2 cellular contexts compared by ENCODE assay signal in genomic region chr1:94590203-94591137, GRCh38.
TF ChIP-seq lines count a peak whose summit lies in the region.

No MANE protein-coding gene starts in this region.

TF ChIP-seq in IMR-90, 13 proteins besides CTCF, POLR2A, EP300 and RAD21:
- TF ChIP-seq ELK1 (IDR thresholded peaks at IDR 0.05; ENCODE audit: borderline replicate concordance, low read depth, low read length) (no peak), FOS (IDR thresholded peaks at IDR 0.05; ENCODE audit: low read depth, low read length) (no peak), SMC3 (IDR thresholded peaks at IDR 0.05; ENCODE audit: low read depth, low read length) (no peak), BHLHE40 (IDR thresholded peaks at IDR 0.05; ENCODE audit: low read depth, low read length) (no peak), RCOR1 (IDR thresholded peaks at IDR 0.05; ENCODE audit: insufficient replicate concordance, low read length) (no peak), MAZ (IDR thresholded peaks at IDR 0.05; ENCODE audit: borderline replicate concordance, low read depth, low read length) (no peak), MXI1 (IDR thresholded peaks at IDR 0.05; ENCODE audit: borderline replicate concordance, low read depth, low read length) (no peak), NFE2L2 (IDR thresholded peaks at IDR 0.05; ENCODE audit: low read depth, low read length) (no peak), RFX5 (IDR thresholded peaks at IDR 0.05; ENCODE audit: low read depth, low read length) (no peak), USF2 (IDR thresholded peaks at IDR 0.05; ENCODE audit: low read depth, low read length) (no peak), MAFK (IDR thresholded peaks at IDR 0.05; ENCODE audit: low read depth, low read length) (no peak), CHD1 (IDR thresholded peaks at IDR 0.05; ENCODE audit: low read depth, low read length) (no peak), CEBPB (IDR thresholded peaks at IDR 0.05; ENCODE audit: low read depth, low read length) (no peak)
TF ChIP-seq in IMR-90: peak in this region for 0.

TF ChIP-seq in WTC11, 78 proteins besides CTCF, POLR2A, EP300 and RAD21 (continued from another document):
- TF ChIP-seq ZNF532 (CRISPR knock-in tag; IDR thresholded peaks at IDR 0.05; ENCODE audit: borderline replicate concordance) (no peak), NFATC4 (CRISPR knock-in tag; IDR thresholded peaks at IDR 0.05) (no peak), KAT7 (CRISPR knock-in tag; IDR thresholded peaks at IDR 0.05; ENCODE audit: borderline replicate concordance) (no peak), NFYB (CRISPR knock-in tag; conservative IDR thresholded peaks at IDR 0.05; ENCODE audit: low read depth) (no peak), NFE2L1 (CRISPR knock-in tag; IDR thresholded peaks at IDR 0.05) (no peak), SP1 (CRISPR knock-in tag; conservative IDR thresholded peaks at IDR 0.05) (no peak), NR2C2 (CRISPR knock-in tag; IDR thresholded peaks at IDR 0.05) (no peak), SMAD4 (CRISPR knock-in tag; IDR thresholded peaks at IDR 0.05) (no peak)
